Comparison of ENCODE assay signal across 1 cellular context in genomic region chr15:75335705-75336355, GRCh38.
TF ChIP-seq lines count a peak whose summit lies in the region.

Gene COMMD4, plus strand, starts transcription at chr15:75336063. Its CDS starts 27 bp downstream, at chr15:75336090.

TF ChIP-seq in K562, 482 proteins besides CTCF, POLR2A, EP300 and RAD21 (continued from another document and continues in another):
- TF ChIP-seq E4F1 (CRISPR knock-in tag; IDR thresholded peaks at IDR 0.05; ENCODE audit: borderline replicate concordance) (no peak), ZNF407 (IDR thresholded peaks at IDR 0.05; ENCODE audit: low read depth) (no peak), HMGN3 (IDR thresholded peaks at IDR 0.05; ENCODE audit: borderline replicate concordance, extremely low read depth, insufficient read length, low read depth, low read length) (no peak), FUS (optimal IDR thresholded peaks at IDR 0.05; ENCODE audit: low read depth, low read length) (no peak), CHAMP1 (IDR thresholded peaks at IDR 0.05) (no peak), NR2C2 (CRISPR knock-in tag; IDR thresholded peaks at IDR 0.05) (no peak), NR2C2 (tag; IDR thresholded peaks at IDR 0.05) (peak; percentile 62; the same call in 1 of the 2 replicates), ZNF668 (CRISPR knock-in tag; IDR thresholded peaks at IDR 0.05) (no peak), RAD51 (IDR thresholded peaks at IDR 0.05; ENCODE audit: borderline replicate concordance, low read depth) (peak; percentile 100), ZNF347 (CRISPR knock-in tag; IDR thresholded peaks at IDR 0.05; ENCODE audit: low read depth) (no peak), SMARCE1 (IDR thresholded peaks at IDR 0.05) (peak; percentile 54; the same call in 1 of the 2 replicates), MTF1 (CRISPR knock-in tag; IDR thresholded peaks at IDR 0.05; ENCODE audit: borderline replicate concordance) (no peak), NFE2L1 (tag; IDR thresholded peaks at IDR 0.05; ENCODE audit: borderline replicate concordance, low read depth) (no peak), YBX1 (IDR thresholded peaks at IDR 0.05) (no peak), POLR2B (IDR thresholded peaks at IDR 0.05; ENCODE audit: low read depth, partially characterized antibody) (peak; percentile 53), E2F3 (CRISPR knock-in tag; IDR thresholded peaks at IDR 0.05) (peak; percentile 80; the same call in 1 of the 2 replicates), ATF1 (CRISPR knock-in tag; IDR thresholded peaks at IDR 0.05) (no peak), ATF1 (tag; IDR thresholded peaks at IDR 0.05) (peak; percentile 61), ZBTB1 (CRISPR knock-in tag; IDR thresholded peaks at IDR 0.05; ENCODE audit: borderline replicate concordance, low read depth) (no peak; the same call in 1 of the 2 replicates), ZBTB2 (IDR thresholded peaks at IDR 0.05) (peak; percentile 23; the same call in 1 of the 2 replicates), NKRF (IDR thresholded peaks at IDR 0.05; ENCODE audit: borderline replicate concordance) (peak; percentile 98), SIX5 (IDR thresholded peaks at IDR 0.05; ENCODE audit: borderline replicate concordance in 1 of 2, insufficient read depth in 1 of 2, low read depth in 1 of 2, low read length in 2 of 2) (0 out of 4 replicates have a peak, but pooled peaks of 1 of the 2 experiments have one; percentile 31), ZNF511 (CRISPR knock-in tag; IDR thresholded peaks at IDR 0.05) (peak; percentile 52; the same call in 1 of the 2 replicates), CC2D1A (IDR thresholded peaks at IDR 0.05) (no peak; the same call in 1 of the 2 replicates), MYNN (IDR thresholded peaks at IDR 0.05) (0 out of 2 replicates have a peak, but pooled peaks have one; percentile 60), MYNN (CRISPR knock-in tag; IDR thresholded peaks at IDR 0.05) (no peak), TEAD4 (IDR thresholded peaks at IDR 0.05; ENCODE audit: low read length) (peak; percentile 60), TEAD4 (CRISPR knock-in tag; IDR thresholded peaks at IDR 0.05; ENCODE audit: borderline replicate concordance) (no peak), RCOR1 (IDR thresholded peaks at IDR 0.05; ENCODE audit: borderline replicate concordance in 1 of 2, low read depth in 2 of 2, low read length in 2 of 2) (peak in 1 of 2 experiments; percentile 18; a peak in 1 of 4 replicates), MTA3 (IDR thresholded peaks at IDR 0.05; ENCODE audit: borderline replicate concordance) (peak; percentile 53; the same call in 1 of the 2 replicates), XRCC5 (IDR thresholded peaks at IDR 0.05; ENCODE audit: low read depth, low read length) (no peak), ZNF324 (CRISPR knock-in tag; IDR thresholded peaks at IDR 0.05) (no peak), NFATC3 (IDR thresholded peaks at IDR 0.05) (no peak), HDAC1 (IDR thresholded peaks at IDR 0.05) (peak; percentile 53 to 98; a peak in 2 of 4 replicates), PML (IDR thresholded peaks at IDR 0.05; ENCODE audit: low read length) (no peak; the same call in 1 of the 2 replicates), ZBTB26 (CRISPR knock-in tag; IDR thresholded peaks at IDR 0.05) (no peak), POLR2H (tag; IDR thresholded peaks at IDR 0.05; ENCODE audit: low read depth) (peak; percentile 70), MXD1 (CRISPR knock-in tag; IDR thresholded peaks at IDR 0.05; ENCODE audit: borderline replicate concordance, poor library complexity, severe bottlenecking) (no peak), FOSL1 (tag; conservative IDR thresholded peaks at IDR 0.05) (0 out of 2 replicates have a peak, but pooled peaks have one; percentile 27), DLX4 (CRISPR knock-in tag; IDR thresholded peaks at IDR 0.05) (no peak), DMBX1 (CRISPR knock-in tag; IDR thresholded peaks at IDR 0.05; ENCODE audit: borderline replicate concordance) (peak; percentile 58; the same call in 1 of the 2 replicates)
